In genomic region chr2:195313976-195314375, GRCh38 we compare ENCODE assay signal across 1 cellular context.
TF ChIP-seq lines count a peak whose summit lies in the region.

No MANE protein-coding gene starts in this region.

TF ChIP-seq in K562, 482 proteins besides CTCF, POLR2A, EP300 and RAD21 (continued from another document):
- TF ChIP-seq ZNF518B (CRISPR knock-in tag; IDR thresholded peaks at IDR 0.05) (no peak), YBX1 (IDR thresholded peaks at IDR 0.05) (no peak), TCF7 (IDR thresholded peaks at IDR 0.05; ENCODE audit: borderline replicate concordance) (no peak), MCM3 (IDR thresholded peaks at IDR 0.05) (no peak), POU5F1 (IDR thresholded peaks at IDR 0.05; ENCODE audit: borderline replicate concordance, low read depth, low read length, partially characterized antibody) (no peak), CEBPG (CRISPR knock-in tag; IDR thresholded peaks at IDR 0.05) (no peak), CEBPG (tag; conservative IDR thresholded peaks at IDR 0.05 in 1 of 2, IDR thresholded peaks at IDR 0.05 in 1 of 2) (no peak), USF1 (CRISPR knock-in tag; IDR thresholded peaks at IDR 0.05) (no peak), HDAC6 (IDR thresholded peaks at IDR 0.05; ENCODE audit: low read depth, low read length) (no peak), ATF7 (IDR thresholded peaks at IDR 0.05) (no peak), RBM14 (IDR thresholded peaks at IDR 0.05; ENCODE audit: borderline replicate concordance, insufficient read depth, low read depth, low read length) (no peak)
